Comparison of ENCODE assay signal across 13 cellular contexts in genomic region chr1:63968663-63969460, GRCh38.
DNase-seq lines count a peak whose midpoint lies in the region; ATAC-seq and TF ChIP-seq lines count a peak whose summit lies in the region.
"Had no signal": no experiment of that assay in that cellular context is flagged by ENCODE, and none has a peak within 500 bp of the region (broad histone marks: within the 10 kb centered on the region; RNA-seq: fewer than 3 reads in every experiment).

No MANE protein-coding gene starts in this region.

- no peak overlapping the region for H3K14ac ChIP-seq in mesenchymal stem cell (ENCODE audit: low read length in 2 of 2)

- peak overlapping the region; percentile 10 to 78 for H3K27ac ChIP-seq in coronary artery
- H3K27ac ChIP-seq in mesenchymal stem cell (ENCODE audit: low read length, poor library complexity, severe bottlenecking), result peak overlapping the region; percentile 79
- H3K27ac ChIP-seq in colonic mucosa, result no peak overlapping the region
- H3K27ac ChIP-seq: parathyroid adenoma had no signal

- DNase-seq in AG09309 (ENCODE audit: low read depth), result peak; percentile 89
- peak; percentile 88 for DNase-seq in LHCN-M2 (ENCODE audit: low read depth)
- no peak for DNase-seq in coronary artery (ENCODE audit: low spot score)
- DNase-seq in mesenchymal stem cell, result peak; percentile 33
- no peak for DNase-seq in colonic mucosa
- no peak for DNase-seq in NCI-H1694 treated with DMSO at 0.1 percent for 48 hours (lab: John Stamatoyannopoulos, UW)
- DNase-seq: activated CD4-positive, alpha-beta T cell treated with anti-CD3 and anti-CD28 coated beads, Interleukin-2, amount 10 ng/mL, durations not matched to agents 7 days and 5 days; DND-41; NCI-H1048; T-helper 17 cell had no signal

- H2BK120ac ChIP-seq in mesenchymal stem cell (ENCODE audit: low read depth, low read length), result no peak overlapping the region

- no peak overlapping the region for H3K4me3 ChIP-seq in AG09309 (ENCODE audit: control insufficient read depth, low read depth, low read length)
- H3K4me3 ChIP-seq in coronary artery, result no peak overlapping the region
- H3K4me3 ChIP-seq in mesenchymal stem cell (ENCODE audit: insufficient read depth in 1 of 2, low read depth in 1 of 2, low read length in 2 of 2), result no peak overlapping the region
- H3K4me3 ChIP-seq in colonic mucosa, result no peak overlapping the region

- no peaks in the 10 kb centered on the region for H3K36me3 ChIP-seq in mesenchymal stem cell (ENCODE audit: control insufficient read depth in 1 of 2, insufficient read depth in 2 of 2, low read depth in 1 of 2, low read length in 2 of 2)
- no peaks in the 10 kb centered on the region for H3K36me3 ChIP-seq in colonic mucosa

- peaks cover 7% of the 10 kb centered on the region for H3K4me1 ChIP-seq in mesenchymal stem cell (ENCODE audit: control insufficient read depth, insufficient read depth, low read depth, low read length)
- H3K4me1 ChIP-seq in colonic mucosa, result no peaks in the 10 kb centered on the region

- ATAC-seq in GM19395 (IDR thresholded peaks at IDR 0.05; ENCODE audit: unreplicated experiment) (no peak), HG02840 (IDR thresholded peaks at IDR 0.05; ENCODE audit: low FRiP score, unreplicated experiment) (no peak)
- ATAC-seq: T-helper 17 cell had no signal

- H4K91ac ChIP-seq in mesenchymal stem cell (ENCODE audit: low read length), result no peak overlapping the region

- 91% methylated on average over 3 of the region's 3 CpGs for WGBS in mesenchymal stem cell

- no peak for TF ChIP-seq CTCF in AG09309 (IDR thresholded peaks at IDR 0.05; ENCODE audit: control insufficient read depth, insufficient read depth, low read depth, low read length, missing control alignments)
- TF ChIP-seq CTCF in coronary artery (IDR thresholded peaks at IDR 0.05), result no peak
- no peak for TF ChIP-seq CTCF in colonic mucosa (IDR thresholded peaks at IDR 0.05)

- no peak overlapping the region for H2AFZ ChIP-seq in mesenchymal stem cell (ENCODE audit: low read depth, low read length)
- H2AFZ ChIP-seq: parathyroid adenoma had no signal

- no peak overlapping the region for H2BK5ac ChIP-seq in mesenchymal stem cell (ENCODE audit: low read depth, low read length, poor library complexity, severe bottlenecking)

- no peak overlapping the region for H3K4ac ChIP-seq in mesenchymal stem cell (ENCODE audit: low read depth in 1 of 2, low read length in 2 of 2)

- H3K27me3 ChIP-seq in mesenchymal stem cell (ENCODE audit: control insufficient read depth in 1 of 2, insufficient read depth in 1 of 2, low read length in 2 of 2) (no peaks in the 10 kb centered on the region), colonic mucosa (no peaks in the 10 kb centered on the region)

- intact Hi-C loops in colonic mucosa (cut with DNase I), result no loop called here

- peak overlapping the region; percentile 82 for H2AK5ac ChIP-seq in mesenchymal stem cell (ENCODE audit: low read length, severe bottlenecking)

- no peak overlapping the region for H3K4me2 ChIP-seq in mesenchymal stem cell (ENCODE audit: low read length, poor library complexity, severe bottlenecking)

- no peak overlapping the region for H2BK15ac ChIP-seq in mesenchymal stem cell (ENCODE audit: low read depth, poor library complexity, severe bottlenecking)

- H3K23ac ChIP-seq in mesenchymal stem cell (ENCODE audit: low read length in 2 of 2), result peak overlapping the region in 1 of 2 experiments; percentile 23

- no peak overlapping the region for H3K9ac ChIP-seq in mesenchymal stem cell (ENCODE audit: low read length)
- no peak overlapping the region for H3K9ac ChIP-seq in colonic mucosa (ENCODE audit: low read depth in 2 of 2, low read length in 2 of 2)
- H3K9ac ChIP-seq: parathyroid adenoma had no signal

- H3K9me3 ChIP-seq in mesenchymal stem cell (ENCODE audit: control insufficient read depth, low read length), result no peaks in the 10 kb centered on the region
- no peaks in the 10 kb centered on the region for H3K9me3 ChIP-seq in colonic mucosa

- H3K79me1 ChIP-seq in mesenchymal stem cell (replicated peaks; ENCODE audit: low read length, poor library complexity, severe bottlenecking), result peaks cover 12% of the 10 kb centered on the region

- H2BK12ac ChIP-seq in mesenchymal stem cell (ENCODE audit: low read length in 2 of 2), result no peak overlapping the region

- no peak overlapping the region for H4K8ac ChIP-seq in mesenchymal stem cell (ENCODE audit: low read length)

- H3K18ac ChIP-seq in mesenchymal stem cell (ENCODE audit: low read depth in 1 of 2, low read length in 2 of 2), result peak overlapping the region in 1 of 2 experiments; percentile 61

Comparison
In these comparisons a context has a peak if more than half of its experiments do, and no peak if none do; other contexts are left out.
1. DNase-seq: peak in AG09309 (single experiment), LHCN-M2 (single experiment) and mesenchymal stem cell (single experiment); none in coronary artery (single experiment), colonic mucosa (single experiment) and NCI-H1694 treated with DMSO at 0.1 percent for 48 hours (single experiment).